18 cellular contexts compared by ENCODE assay signal in the genomic region with DNA sequence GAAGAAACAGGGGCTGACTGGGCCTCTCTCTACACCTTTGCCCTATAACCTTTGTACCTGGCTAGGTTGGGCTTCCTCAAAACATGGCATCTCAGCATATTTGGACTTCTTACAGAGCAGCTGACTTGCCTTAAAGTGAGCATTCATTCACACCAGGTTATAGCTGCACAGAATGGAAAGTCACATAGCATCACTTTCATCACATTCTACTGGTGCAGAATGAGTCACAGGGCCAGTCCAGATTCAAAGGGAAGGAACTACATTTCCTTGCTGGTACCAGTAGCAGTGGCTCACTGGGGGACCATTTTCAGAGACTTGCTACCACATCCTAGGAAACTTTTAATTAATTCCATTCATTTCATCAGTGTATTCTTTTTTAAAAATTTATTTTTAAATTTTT. TPM values are rescaled to one million over a fixed set of nuclear protein-coding genes. Genes with fewer than 3 reads are reported as not detected.
"Had no signal": no experiment of that assay in that cellular context is flagged by ENCODE, and none has a peak within 500 bp of the region (broad histone marks: within the 10 kb centered on the region; RNA-seq: fewer than 3 reads in every experiment).

No MANE protein-coding gene starts in this region.

- H3K27ac ChIP-seq: spleen had no signal

- DNase-seq: activated CD4-positive, alpha-beta memory T cell treated with anti-CD3 and anti-CD28 coated beads, Interleukin-2, amount 10 ng/mL, durations not matched to agents 7 days and 5 days; activated CD8-positive, alpha-beta memory T cell treated with anti-CD3 and anti-CD28 coated beads, Interleukin-2, amount 50 U/mL, for 48 hours; cerebellar nuclear complex; hypothalamus; kidney glomerular epithelial cell; spleen; stimulated activated CD4-positive, alpha-beta T cell treated with anti-CD3 and anti-CD28 coated beads, Interleukin-1b, Interleukin-23, amount 100 ng/mL, for 48 hours had no signal

- H3K4me3 Mint-ChIP-seq: activated CD4-positive, alpha-beta memory T cell treated with anti-CD3 and anti-CD28 coated beads, Interleukin-2, amount 10 ng/mL, durations not matched to agents 7 days and 5 days; activated naive CD4-positive, alpha-beta T cell treated with anti-CD3 and anti-CD28 coated beads, Interleukin-2, amount 50 U/mL, for 24 hours; stimulated activated memory B cell treated with anti-CD40 and anti-IgM and Interleukin-4, amounts not matched to agents 10 μg/mL and 1 μg/mL and 100 μg/mL, for 72 hours; T-helper 2 cell treated with Interferon-gamma antibody and Interleukin-4, amounts not matched to agents 5 μg/mL and 100 μg/mL, for 36 hours; type B pancreatic cell had no signal

- H3K27me3 Mint-ChIP-seq: stimulated activated memory B cell treated with anti-CD40 and anti-IgM and Interleukin-4, amounts not matched to agents 10 μg/mL and 1 μg/mL and 100 μg/mL, for 72 hours; type B pancreatic cell had no signal

- H3K27ac Mint-ChIP-seq: activated CD4-positive, alpha-beta memory T cell treated with anti-CD3 and anti-CD28 coated beads, Interleukin-2, amount 10 ng/mL, durations not matched to agents 7 days and 5 days; activated naive CD4-positive, alpha-beta T cell treated with anti-CD3 and anti-CD28 coated beads, Interleukin-2, amount 50 U/mL, for 24 hours; stimulated activated memory B cell treated with anti-CD40 and anti-IgM and Interleukin-4, amounts not matched to agents 10 μg/mL and 1 μg/mL and 100 μg/mL, for 72 hours; T-helper 2 cell treated with Interferon-gamma antibody and Interleukin-4, amounts not matched to agents 5 μg/mL and 100 μg/mL, for 36 hours; type B pancreatic cell had no signal

- ATAC-seq: activated CD4-positive, CD25-positive, alpha-beta regulatory T cell treated with anti-CD3 and anti-CD28 coated beads, Interleukin-2, amount 50 U/mL, for 24 hours; sciatic nerve; stimulated activated memory B cell treated with anti-CD40 and anti-IgM and Interleukin-4, amounts not matched to agents 10 μg/mL and 1 μg/mL and 100 μg/mL, for 72 hours had no signal

- H3K9me3 Mint-ChIP-seq: type B pancreatic cell had no signal

- H3K36me3 ChIP-seq: spleen had no signal

- H3K4me3 ChIP-seq: spleen had no signal

- H3K36me3 Mint-ChIP-seq: type B pancreatic cell had no signal

- H3K27me3 ChIP-seq: spleen had no signal

RNA-seq across cellular contexts. Expression of a gene that starts 20.3 kb away (rescaled TPM):
- total RNA-seq: dermis microvascular lymphatic vessel endothelial cell, lower leg skin, osteocyte, pulmonary artery endothelial cell, sciatic nerve had no signal
- polyA plus RNA-seq: esophagus had no signal
